Comparison of ENCODE assay signal across 8 cellular contexts in the genomic region with DNA sequence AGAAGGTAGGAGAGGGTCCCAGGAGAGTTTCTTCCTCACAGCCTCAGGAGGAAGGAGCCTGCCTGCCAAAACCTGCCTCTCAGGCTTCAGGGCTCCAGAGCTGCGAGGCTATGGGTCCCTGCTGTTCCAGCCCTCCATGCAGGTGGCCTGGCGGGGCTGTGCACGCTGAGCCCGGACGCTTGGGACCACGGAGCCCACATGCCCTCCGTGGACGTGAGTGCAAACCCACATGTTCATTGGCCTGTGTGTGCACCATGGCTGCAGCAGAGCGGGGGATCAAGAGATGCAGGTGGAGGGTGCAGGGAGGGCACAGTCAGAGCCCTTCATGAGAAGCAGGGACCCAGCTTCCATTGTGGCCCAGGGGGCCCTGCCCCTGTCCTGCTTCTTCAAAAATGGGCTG.
"Had no signal": no experiment of that assay in that cellular context is flagged by ENCODE, and none has a peak within 500 bp of the region (broad histone marks: within the 10 kb centered on the region; RNA-seq: fewer than 3 reads in every experiment).

No MANE protein-coding gene starts in this region.

- H2AFZ ChIP-seq: GM23248 had no signal

- H3K4me3 ChIP-seq: GM23248 had no signal

- H3K4me3 Mint-ChIP-seq: H9 had no signal

- DNase-seq: GM23248, GOT3, H9, HCEC 1CT, IMR-90, KBM-7 had no signal

- H3K27ac Mint-ChIP-seq: H9 had no signal

- H3K9ac ChIP-seq: GM23248 had no signal

- FAIRE-seq: H54 had no signal

- H3K9me3 Mint-ChIP-seq: H9 had no signal

- H3K27ac ChIP-seq: GM23248, HL-60 had no signal
